ENCODE assay signal across 1 cellular context in the genomic region with DNA sequence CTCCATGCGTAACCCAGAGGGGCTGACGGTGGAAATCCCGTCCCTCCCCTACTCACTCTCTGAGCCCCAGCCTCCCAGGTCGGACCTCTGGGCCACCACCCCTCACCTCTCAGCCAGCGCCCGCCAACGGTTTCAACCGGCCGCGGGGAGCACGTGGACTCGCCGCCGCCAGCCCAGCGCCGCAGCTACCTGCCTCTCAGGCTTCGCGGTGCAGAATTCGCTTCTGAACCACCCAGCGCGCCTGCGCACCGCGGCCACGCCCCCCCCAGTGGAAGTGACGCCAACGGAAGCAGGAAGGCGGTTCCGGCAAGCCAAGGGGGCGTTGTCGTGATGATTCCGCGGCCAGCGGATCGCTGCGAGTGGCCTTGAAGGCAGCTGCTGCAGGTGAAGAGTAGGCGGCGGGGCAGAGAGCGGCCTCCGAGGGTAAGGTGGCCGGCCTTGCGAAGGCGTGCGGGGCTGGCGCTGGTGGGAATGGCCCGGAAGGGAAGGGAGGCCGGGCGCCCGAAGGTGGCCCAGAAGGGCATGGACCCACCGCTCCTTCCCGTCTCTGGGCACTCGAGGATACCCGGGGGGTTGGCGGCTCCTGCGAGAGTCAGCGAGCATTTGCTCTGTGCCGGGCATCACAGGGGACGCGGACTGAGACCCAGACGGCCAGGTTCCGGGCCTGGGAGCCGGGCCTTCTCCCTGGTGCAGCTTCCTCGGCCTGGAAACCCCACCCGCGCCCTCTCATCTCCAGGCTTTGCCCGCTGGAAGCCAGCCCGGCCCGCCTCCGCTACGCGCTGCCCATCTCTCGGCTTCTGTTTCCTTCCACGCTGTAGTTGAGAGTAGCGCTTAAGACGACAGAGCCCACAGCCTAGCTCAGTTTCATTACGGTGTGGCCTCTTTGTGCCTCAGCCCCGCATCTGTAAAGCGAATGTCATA.
TF ChIP-seq lines count a peak whose summit lies in the region.

A gene with protein sequence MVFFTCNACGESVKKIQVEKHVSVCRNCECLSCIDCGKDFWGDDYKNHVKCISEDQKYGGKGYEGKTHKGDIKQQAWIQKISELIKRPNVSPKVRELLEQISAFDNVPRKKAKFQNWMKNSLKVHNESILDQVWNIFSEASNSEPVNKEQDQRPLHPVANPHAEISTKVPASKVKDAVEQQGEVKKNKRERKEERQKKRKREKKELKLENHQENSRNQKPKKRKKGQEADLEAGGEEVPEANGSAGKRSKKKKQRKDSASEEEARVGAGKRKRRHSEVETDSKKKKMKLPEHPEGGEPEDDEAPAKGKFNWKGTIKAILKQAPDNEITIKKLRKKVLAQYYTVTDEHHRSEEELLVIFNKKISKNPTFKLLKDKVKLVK (minus strand): TSS at position 225 of the 921 bp plus-strand sequence. CDS start 6,412 bp downstream, outside the sequence.
A gene with protein sequence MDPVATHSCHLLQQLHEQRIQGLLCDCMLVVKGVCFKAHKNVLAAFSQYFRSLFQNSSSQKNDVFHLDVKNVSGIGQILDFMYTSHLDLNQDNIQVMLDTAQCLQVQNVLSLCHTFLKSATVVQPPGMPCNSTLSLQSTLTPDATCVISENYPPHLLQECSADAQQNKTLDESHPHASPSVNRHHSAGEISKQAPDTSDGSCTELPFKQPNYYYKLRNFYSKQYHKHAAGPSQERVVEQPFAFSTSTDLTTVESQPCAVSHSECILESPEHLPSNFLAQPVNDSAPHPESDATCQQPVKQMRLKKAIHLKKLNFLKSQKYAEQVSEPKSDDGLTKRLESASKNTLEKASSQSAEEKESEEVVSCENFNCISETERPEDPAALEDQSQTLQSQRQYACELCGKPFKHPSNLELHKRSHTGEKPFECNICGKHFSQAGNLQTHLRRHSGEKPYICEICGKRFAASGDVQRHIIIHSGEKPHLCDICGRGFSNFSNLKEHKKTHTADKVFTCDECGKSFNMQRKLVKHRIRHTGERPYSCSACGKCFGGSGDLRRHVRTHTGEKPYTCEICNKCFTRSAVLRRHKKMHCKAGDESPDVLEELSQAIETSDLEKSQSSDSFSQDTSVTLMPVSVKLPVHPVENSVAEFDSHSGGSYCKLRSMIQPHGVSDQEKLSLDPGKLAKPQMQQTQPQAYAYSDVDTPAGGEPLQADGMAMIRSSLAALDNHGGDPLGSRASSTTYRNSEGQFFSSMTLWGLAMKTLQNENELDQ (plus strand): TSS at position 322 of the 921 bp plus-strand sequence. CDS start 9,695 bp downstream, outside the sequence.

TF ChIP-seq in HepG2, 621 proteins besides CTCF, POLR2A, EP300 and RAD21 (continued from another document and continues in another):
- TF ChIP-seq, protein P1, sequence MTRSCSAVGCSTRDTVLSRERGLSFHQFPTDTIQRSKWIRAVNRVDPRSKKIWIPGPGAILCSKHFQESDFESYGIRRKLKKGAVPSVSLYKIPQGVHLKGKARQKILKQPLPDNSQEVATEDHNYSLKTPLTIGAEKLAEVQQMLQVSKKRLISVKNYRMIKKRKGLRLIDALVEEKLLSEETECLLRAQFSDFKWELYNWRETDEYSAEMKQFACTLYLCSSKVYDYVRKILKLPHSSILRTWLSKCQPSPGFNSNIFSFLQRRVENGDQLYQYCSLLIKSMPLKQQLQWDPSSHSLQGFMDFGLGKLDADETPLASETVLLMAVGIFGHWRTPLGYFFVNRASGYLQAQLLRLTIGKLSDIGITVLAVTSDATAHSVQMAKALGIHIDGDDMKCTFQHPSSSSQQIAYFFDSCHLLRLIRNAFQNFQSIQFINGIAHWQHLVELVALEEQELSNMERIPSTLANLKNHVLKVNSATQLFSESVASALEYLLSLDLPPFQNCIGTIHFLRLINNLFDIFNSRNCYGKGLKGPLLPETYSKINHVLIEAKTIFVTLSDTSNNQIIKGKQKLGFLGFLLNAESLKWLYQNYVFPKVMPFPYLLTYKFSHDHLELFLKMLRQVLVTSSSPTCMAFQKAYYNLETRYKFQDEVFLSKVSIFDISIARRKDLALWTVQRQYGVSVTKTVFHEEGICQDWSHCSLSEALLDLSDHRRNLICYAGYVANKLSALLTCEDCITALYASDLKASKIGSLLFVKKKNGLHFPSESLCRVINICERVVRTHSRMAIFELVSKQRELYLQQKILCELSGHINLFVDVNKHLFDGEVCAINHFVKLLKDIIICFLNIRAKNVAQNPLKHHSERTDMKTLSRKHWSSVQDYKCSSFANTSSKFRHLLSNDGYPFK (CRISPR knock-in tag; IDR thresholded peaks at IDR 0.05; ENCODE audit: borderline replicate concordance) = peak; percentile 87
- TF ChIP-seq THAP11 (CRISPR knock-in tag; IDR thresholded peaks at IDR 0.05) (peak; percentile 92), ZNF274 (CRISPR knock-in tag; IDR thresholded peaks at IDR 0.05) (peak; percentile 88), ZNF879 (CRISPR knock-in tag; IDR thresholded peaks at IDR 0.05) (0 out of 2 replicates have a peak, but pooled peaks have one; percentile 38), SMAD1 (CRISPR knock-in tag; IDR thresholded peaks at IDR 0.05; ENCODE audit: borderline replicate concordance, low read depth) (0 out of 2 replicates have a peak, but pooled peaks have one; percentile 67), ZNF44 (CRISPR knock-in tag; IDR thresholded peaks at IDR 0.05) (0 out of 2 replicates have a peak, but pooled peaks have one; percentile 75), KAT8 (CRISPR knock-in tag; IDR thresholded peaks at IDR 0.05) (peak; percentile 94), ZNF782 (CRISPR knock-in tag; IDR thresholded peaks at IDR 0.05; ENCODE audit: borderline replicate concordance) (no peak; the same call in 1 of the 2 replicates), ZMYM2 (CRISPR knock-in tag; IDR thresholded peaks at IDR 0.05) (no peak), RFX5 (IDR thresholded peaks at IDR 0.05; ENCODE audit: low read depth, low read length) (no peak), ZBTB38 (CRISPR knock-in tag; IDR thresholded peaks at IDR 0.05) (peak; percentile 58; the same call in 1 of the 2 replicates), ARNTL (CRISPR knock-in tag; IDR thresholded peaks at IDR 0.05) (peak; percentile 80), HDAC2 (CRISPR knock-in tag; IDR thresholded peaks at IDR 0.05) (peak; percentile 87), ZNF510 (CRISPR knock-in tag; IDR thresholded peaks at IDR 0.05; ENCODE audit: low read depth) (peak; percentile 38; the same call in 1 of the 2 replicates), ZNF619 (CRISPR knock-in tag; IDR thresholded peaks at IDR 0.05) (peak; percentile 80; the same call in 1 of the 2 replicates), ZNF292 (CRISPR knock-in tag; IDR thresholded peaks at IDR 0.05; ENCODE audit: borderline replicate concordance, low read depth) (peak; percentile 56; the same call in 1 of the 2 replicates), DPF2 (CRISPR knock-in tag; IDR thresholded peaks at IDR 0.05; ENCODE audit: borderline replicate concordance, low read depth) (no peak)
- TF ChIP-seq, protein P2, sequence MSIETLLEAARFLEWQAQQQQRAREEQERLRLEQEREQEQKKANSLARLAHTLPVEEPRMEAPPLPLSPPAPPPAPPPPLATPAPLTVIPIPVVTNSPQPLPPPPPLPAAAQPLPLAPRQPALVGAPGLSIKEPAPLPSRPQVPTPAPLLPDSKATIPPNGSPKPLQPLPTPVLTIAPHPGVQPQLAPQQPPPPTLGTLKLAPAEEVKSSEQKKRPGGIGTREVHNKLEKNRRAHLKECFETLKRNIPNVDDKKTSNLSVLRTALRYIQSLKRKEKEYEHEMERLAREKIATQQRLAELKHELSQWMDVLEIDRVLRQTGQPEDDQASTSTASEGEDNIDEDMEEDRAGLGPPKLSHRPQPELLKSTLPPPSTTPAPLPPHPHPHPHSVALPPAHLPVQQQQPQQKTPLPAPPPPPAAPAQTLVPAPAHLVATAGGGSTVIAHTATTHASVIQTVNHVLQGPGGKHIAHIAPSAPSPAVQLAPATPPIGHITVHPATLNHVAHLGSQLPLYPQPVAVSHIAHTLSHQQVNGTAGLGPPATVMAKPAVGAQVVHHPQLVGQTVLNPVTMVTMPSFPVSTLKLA (IDR thresholded peaks at IDR 0.05) = peak; percentile 85
- TF ChIP-seq, protein P3, sequence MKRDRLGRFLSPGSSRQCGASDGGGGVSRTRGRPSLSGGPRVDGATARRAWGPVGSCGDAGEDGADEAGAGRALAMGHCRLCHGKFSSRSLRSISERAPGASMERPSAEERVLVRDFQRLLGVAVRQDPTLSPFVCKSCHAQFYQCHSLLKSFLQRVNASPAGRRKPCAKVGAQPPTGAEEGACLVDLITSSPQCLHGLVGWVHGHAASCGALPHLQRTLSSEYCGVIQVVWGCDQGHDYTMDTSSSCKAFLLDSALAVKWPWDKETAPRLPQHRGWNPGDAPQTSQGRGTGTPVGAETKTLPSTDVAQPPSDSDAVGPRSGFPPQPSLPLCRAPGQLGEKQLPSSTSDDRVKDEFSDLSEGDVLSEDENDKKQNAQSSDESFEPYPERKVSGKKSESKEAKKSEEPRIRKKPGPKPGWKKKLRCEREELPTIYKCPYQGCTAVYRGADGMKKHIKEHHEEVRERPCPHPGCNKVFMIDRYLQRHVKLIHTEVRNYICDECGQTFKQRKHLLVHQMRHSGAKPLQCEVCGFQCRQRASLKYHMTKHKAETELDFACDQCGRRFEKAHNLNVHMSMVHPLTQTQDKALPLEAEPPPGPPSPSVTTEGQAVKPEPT (CRISPR knock-in tag; IDR thresholded peaks at IDR 0.05; ENCODE audit: low read depth) = peak; percentile 72
- TF ChIP-seq, protein P4, sequence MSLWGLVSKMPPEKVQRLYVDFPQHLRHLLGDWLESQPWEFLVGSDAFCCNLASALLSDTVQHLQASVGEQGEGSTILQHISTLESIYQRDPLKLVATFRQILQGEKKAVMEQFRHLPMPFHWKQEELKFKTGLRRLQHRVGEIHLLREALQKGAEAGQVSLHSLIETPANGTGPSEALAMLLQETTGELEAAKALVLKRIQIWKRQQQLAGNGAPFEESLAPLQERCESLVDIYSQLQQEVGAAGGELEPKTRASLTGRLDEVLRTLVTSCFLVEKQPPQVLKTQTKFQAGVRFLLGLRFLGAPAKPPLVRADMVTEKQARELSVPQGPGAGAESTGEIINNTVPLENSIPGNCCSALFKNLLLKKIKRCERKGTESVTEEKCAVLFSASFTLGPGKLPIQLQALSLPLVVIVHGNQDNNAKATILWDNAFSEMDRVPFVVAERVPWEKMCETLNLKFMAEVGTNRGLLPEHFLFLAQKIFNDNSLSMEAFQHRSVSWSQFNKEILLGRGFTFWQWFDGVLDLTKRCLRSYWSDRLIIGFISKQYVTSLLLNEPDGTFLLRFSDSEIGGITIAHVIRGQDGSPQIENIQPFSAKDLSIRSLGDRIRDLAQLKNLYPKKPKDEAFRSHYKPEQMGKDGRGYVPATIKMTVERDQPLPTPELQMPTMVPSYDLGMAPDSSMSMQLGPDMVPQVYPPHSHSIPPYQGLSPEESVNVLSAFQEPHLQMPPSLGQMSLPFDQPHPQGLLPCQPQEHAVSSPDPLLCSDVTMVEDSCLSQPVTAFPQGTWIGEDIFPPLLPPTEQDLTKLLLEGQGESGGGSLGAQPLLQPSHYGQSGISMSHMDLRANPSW (CRISPR knock-in tag; IDR thresholded peaks at IDR 0.05; ENCODE audit: borderline replicate concordance) = no peak
- TF ChIP-seq, protein P5, sequence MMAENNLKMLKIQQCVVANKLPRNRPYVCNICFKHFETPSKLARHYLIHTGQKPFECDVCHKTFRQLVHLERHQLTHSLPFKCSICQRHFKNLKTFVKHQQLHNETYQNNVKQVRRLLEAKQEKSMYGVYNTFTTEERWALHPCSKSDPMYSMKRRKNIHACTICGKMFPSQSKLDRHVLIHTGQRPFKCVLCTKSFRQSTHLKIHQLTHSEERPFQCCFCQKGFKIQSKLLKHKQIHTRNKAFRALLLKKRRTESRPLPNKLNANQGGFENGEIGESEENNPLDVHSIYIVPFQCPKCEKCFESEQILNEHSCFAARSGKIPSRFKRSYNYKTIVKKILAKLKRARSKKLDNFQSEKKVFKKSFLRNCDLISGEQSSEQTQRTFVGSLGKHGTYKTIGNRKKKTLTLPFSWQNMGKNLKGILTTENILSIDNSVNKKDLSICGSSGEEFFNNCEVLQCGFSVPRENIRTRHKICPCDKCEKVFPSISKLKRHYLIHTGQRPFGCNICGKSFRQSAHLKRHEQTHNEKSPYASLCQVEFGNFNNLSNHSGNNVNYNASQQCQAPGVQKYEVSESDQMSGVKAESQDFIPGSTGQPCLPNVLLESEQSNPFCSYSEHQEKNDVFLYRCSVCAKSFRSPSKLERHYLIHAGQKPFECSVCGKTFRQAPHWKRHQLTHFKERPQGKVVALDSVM (CRISPR knock-in tag; IDR thresholded peaks at IDR 0.05) = no peak
- TF ChIP-seq, protein P6, sequence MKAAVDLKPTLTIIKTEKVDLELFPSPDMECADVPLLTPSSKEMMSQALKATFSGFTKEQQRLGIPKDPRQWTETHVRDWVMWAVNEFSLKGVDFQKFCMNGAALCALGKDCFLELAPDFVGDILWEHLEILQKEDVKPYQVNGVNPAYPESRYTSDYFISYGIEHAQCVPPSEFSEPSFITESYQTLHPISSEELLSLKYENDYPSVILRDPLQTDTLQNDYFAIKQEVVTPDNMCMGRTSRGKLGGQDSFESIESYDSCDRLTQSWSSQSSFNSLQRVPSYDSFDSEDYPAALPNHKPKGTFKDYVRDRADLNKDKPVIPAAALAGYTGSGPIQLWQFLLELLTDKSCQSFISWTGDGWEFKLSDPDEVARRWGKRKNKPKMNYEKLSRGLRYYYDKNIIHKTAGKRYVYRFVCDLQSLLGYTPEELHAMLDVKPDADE (CRISPR knock-in tag; IDR thresholded peaks at IDR 0.05) = no peak
- TF ChIP-seq, protein P7, sequence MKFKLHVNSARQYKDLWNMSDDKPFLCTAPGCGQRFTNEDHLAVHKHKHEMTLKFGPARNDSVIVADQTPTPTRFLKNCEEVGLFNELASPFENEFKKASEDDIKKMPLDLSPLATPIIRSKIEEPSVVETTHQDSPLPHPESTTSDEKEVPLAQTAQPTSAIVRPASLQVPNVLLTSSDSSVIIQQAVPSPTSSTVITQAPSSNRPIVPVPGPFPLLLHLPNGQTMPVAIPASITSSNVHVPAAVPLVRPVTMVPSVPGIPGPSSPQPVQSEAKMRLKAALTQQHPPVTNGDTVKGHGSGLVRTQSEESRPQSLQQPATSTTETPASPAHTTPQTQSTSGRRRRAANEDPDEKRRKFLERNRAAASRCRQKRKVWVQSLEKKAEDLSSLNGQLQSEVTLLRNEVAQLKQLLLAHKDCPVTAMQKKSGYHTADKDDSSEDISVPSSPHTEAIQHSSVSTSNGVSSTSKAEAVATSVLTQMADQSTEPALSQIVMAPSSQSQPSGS (CRISPR knock-in tag; IDR thresholded peaks at IDR 0.05) = 0 out of 2 replicates have a peak, but pooled peaks have one; percentile 53
